Comparison of ENCODE assay signal across 1 cellular context in the genomic region with DNA sequence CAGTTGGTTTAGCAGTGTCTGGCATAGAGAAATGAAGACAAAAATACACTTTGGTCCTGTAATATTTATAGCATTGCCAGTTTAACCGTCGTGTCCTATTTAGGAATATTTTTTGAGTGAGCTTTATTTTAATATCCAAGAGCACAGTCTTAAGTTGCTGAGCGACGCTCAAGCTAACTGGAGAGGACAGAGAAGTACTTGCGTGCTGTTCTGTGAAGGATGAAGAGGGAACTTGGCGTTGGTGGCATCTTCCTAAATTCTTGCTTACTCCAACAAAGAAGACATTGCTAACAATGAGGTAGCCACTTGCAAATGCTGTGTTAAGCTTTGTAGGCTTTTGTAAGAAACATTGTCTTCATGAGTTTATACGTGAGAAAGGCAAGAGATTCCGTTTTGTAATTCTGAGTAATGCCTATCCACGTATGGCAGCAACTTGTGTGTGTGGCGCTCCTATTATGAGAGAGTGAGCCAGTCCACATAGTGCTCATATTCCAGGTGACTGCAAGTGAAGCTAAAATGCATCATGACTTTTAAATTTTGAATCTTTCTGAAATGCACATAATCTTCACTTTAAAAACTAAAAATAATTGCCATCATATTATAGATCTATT.
TF ChIP-seq lines count a peak whose summit lies in the region.

No MANE protein-coding gene starts in this region.

TF ChIP-seq in GM23338, 12 proteins besides CTCF, POLR2A, EP300 and RAD21 (continued from another document):
- TF ChIP-seq, protein P1, sequence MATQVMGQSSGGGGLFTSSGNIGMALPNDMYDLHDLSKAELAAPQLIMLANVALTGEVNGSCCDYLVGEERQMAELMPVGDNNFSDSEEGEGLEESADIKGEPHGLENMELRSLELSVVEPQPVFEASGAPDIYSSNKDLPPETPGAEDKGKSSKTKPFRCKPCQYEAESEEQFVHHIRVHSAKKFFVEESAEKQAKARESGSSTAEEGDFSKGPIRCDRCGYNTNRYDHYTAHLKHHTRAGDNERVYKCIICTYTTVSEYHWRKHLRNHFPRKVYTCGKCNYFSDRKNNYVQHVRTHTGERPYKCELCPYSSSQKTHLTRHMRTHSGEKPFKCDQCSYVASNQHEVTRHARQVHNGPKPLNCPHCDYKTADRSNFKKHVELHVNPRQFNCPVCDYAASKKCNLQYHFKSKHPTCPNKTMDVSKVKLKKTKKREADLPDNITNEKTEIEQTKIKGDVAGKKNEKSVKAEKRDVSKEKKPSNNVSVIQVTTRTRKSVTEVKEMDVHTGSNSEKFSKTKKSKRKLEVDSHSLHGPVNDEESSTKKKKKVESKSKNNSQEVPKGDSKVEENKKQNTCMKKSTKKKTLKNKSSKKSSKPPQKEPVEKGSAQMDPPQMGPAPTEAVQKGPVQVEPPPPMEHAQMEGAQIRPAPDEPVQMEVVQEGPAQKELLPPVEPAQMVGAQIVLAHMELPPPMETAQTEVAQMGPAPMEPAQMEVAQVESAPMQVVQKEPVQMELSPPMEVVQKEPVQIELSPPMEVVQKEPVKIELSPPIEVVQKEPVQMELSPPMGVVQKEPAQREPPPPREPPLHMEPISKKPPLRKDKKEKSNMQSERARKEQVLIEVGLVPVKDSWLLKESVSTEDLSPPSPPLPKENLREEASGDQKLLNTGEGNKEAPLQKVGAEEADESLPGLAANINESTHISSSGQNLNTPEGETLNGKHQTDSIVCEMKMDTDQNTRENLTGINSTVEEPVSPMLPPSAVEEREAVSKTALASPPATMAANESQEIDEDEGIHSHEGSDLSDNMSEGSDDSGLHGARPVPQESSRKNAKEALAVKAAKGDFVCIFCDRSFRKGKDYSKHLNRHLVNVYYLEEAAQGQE (IDR thresholded peaks at IDR 0.05; ENCODE audit: unreplicated experiment): no peak
- TF ChIP-seq ZNF114 (CRISPR knock-in tag; IDR thresholded peaks at IDR 0.05): no peak
TF ChIP-seq in GM23338: peak in this region for 0.
